9 cellular contexts compared by ENCODE assay signal in the genomic region with DNA sequence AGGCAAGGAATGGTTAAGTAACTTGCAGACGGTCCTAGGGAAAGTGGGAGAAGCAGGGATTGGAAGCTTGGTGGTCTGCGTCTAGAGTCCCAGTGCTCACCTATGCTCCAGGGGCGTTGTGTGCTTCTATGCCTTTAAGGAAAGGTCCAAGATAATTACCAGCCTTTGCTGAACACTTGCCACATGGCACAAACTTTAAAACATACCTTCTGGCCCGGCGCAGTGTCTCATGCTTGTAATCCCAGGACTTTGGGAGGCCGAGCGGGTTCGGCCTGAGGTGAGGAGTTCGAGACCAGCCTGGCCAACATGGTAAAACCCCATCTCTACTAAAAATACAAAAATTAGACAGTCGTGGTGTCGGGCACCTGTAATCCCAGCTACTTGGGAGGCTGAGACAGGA. TPM values are rescaled to one million over a fixed set of nuclear protein-coding genes. Genes with fewer than 3 reads are reported as not detected.
A peak's percentile ranks its signal among the peaks of the same experiment; 100 is the strongest.
DNase-seq lines count a peak whose midpoint lies in the region; ATAC-seq and TF ChIP-seq lines count a peak whose summit lies in the region.
"Had no signal": no experiment of that assay in that cellular context is flagged by ENCODE, and none has a peak within 500 bp of the region (broad histone marks: within the 10 kb centered on the region; RNA-seq: fewer than 3 reads in every experiment).

No MANE protein-coding gene starts in this region.

- H3K36me3 ChIP-seq in KMS-11 (ENCODE audit: insufficient read depth) (no peaks in the 10 kb centered on the region; the same call in 1 of the 2 replicates), osteoblast (ENCODE audit: insufficient read depth, low read length) (peaks cover 14% of the 10 kb centered on the region)

- peak overlapping the region in 1 of 2 donors; percentile 14 for H3K4me3 Mint-ChIP-seq in CD14-positive monocyte
- peak overlapping the region; percentile 94 for H3K4me3 Mint-ChIP-seq in dendritic cell treated with granulocyte-macrophage colony-stimulating factor and Interleukin-4, amounts not matched to agents 40 ng/mL and 50 ng/mL, for 4 days

- no peaks in the 10 kb centered on the region for H4K20me1 ChIP-seq in KMS-11 (ENCODE audit: insufficient read depth)
- peaks cover 50% of the 10 kb centered on the region for H4K20me1 ChIP-seq in osteoblast (ENCODE audit: insufficient read depth, low read length)

- intact Hi-C loops in CD14-positive monocyte (cut with micrococcal nuclease), result loop anchor here in 1 of 2 donors (10.0 kb wide), 1 partner anchor 988 kb away; the partner anchor contains the start of genes DESI1 and XRCC6
- intact Hi-C loops in dendritic cell treated with granulocyte-macrophage colony-stimulating factor and Interleukin-4, amounts not matched to agents 40 ng/mL and 50 ng/mL, for 4 days (cut with micrococcal nuclease), result no loop called here

- no peaks in the 10 kb centered on the region for H3K9me3 Mint-ChIP-seq in CD14-positive monocyte
- no peaks in the 10 kb centered on the region for H3K9me3 Mint-ChIP-seq in dendritic cell treated with granulocyte-macrophage colony-stimulating factor and Interleukin-4, amounts not matched to agents 40 ng/mL and 50 ng/mL, for 4 days

- H2AFZ ChIP-seq in KMS-11 (ENCODE audit: low read depth) (no peak overlapping the region), osteoblast (ENCODE audit: low read length) (no peak overlapping the region)

- H3K4me2 ChIP-seq in KMS-11 (peak overlapping the region; percentile 70; the same call in 1 of the 2 replicates), osteoblast (ENCODE audit: insufficient read depth, low read length) (peak overlapping the region; percentile 98)

- no peak overlapping the region for H3K9ac ChIP-seq in KMS-11

- peaks cover 62% of the 10 kb centered on the region for H3K4me1 Mint-ChIP-seq in CD14-positive monocyte
- peaks cover 63% of the 10 kb centered on the region for H3K4me1 Mint-ChIP-seq in dendritic cell treated with granulocyte-macrophage colony-stimulating factor and Interleukin-4, amounts not matched to agents 40 ng/mL and 50 ng/mL, for 4 days (ENCODE audit: low read depth)

- ATAC-seq in HG02970 (IDR thresholded peaks at IDR 0.05; ENCODE audit: low FRiP score, unreplicated experiment) (no peak), HG03025 (IDR thresholded peaks at IDR 0.05; ENCODE audit: low FRiP score, unreplicated experiment) (no peak), HG03469 (IDR thresholded peaks at IDR 0.05; ENCODE audit: unreplicated experiment) (no peak)

- H3K36me3 Mint-ChIP-seq in CD14-positive monocyte, result peaks cover 22 to 46% of the 10 kb centered on the region in 2 donors
- peaks cover 72% of the 10 kb centered on the region for H3K36me3 Mint-ChIP-seq in dendritic cell treated with granulocyte-macrophage colony-stimulating factor and Interleukin-4, amounts not matched to agents 40 ng/mL and 50 ng/mL, for 4 days (ENCODE audit: low read depth)

- H3K9me3 ChIP-seq in osteoblast (ENCODE audit: low read depth, low read length), result no peaks in the 10 kb centered on the region

- peaks cover 0 to 3% (median 0%) of the 10 kb centered on the region in 3 donors for H3K27me3 Mint-ChIP-seq in CD14-positive monocyte (ENCODE audit: low read depth in 3 of 3)
- no peaks in the 10 kb centered on the region for H3K27me3 Mint-ChIP-seq in dendritic cell treated with granulocyte-macrophage colony-stimulating factor and Interleukin-4, amounts not matched to agents 40 ng/mL and 50 ng/mL, for 4 days

- H3K27ac Mint-ChIP-seq in CD14-positive monocyte, result peak overlapping the region in 4 of 7 donors; percentile 36 to 99 (median 77)
- peak overlapping the region; percentile 100 for H3K27ac Mint-ChIP-seq in dendritic cell treated with granulocyte-macrophage colony-stimulating factor and Interleukin-4, amounts not matched to agents 40 ng/mL and 50 ng/mL, for 4 days

- TF ChIP-seq CTCF in CD14-positive monocyte (IDR thresholded peaks at IDR 0.05) (no peak), KMS-11 (conservative IDR thresholded peaks at IDR 0.05; ENCODE audit: low read depth, low read length) (no peak), osteoblast (IDR thresholded peaks at IDR 0.05; ENCODE audit: extremely low read depth, low read depth, low read length) (no peak)

- no peak overlapping the region for H3K27ac ChIP-seq in KMS-11
- H3K27ac ChIP-seq in osteoblast (ENCODE audit: low read depth, low read length), result no peak overlapping the region

- H3K27me3 ChIP-seq in KMS-11 (ENCODE audit: insufficient read depth, low read depth) (no peaks in the 10 kb centered on the region), osteoblast (ENCODE audit: insufficient read depth, low read length) (no peaks in the 10 kb centered on the region)

- DNase-seq in CD14-positive monocyte (ENCODE audit: low spot score), result no peak
- DNase-seq in osteoblast (ENCODE audit: insufficient read length, low spot score, missing footprints), result no peak
- DNase-seq in GDM1 (lab: John Stamatoyannopoulos, UW), result no peak
- DNase-seq: activated naive CD4-positive, alpha-beta T cell treated with Interleukin-2 at 50 U/mL for 16 hours had no signal

- H3K79me2 ChIP-seq in KMS-11 (ENCODE audit: insufficient read depth, low read depth), result peaks cover 69% of the 10 kb centered on the region
- peaks cover 64% of the 10 kb centered on the region for H3K79me2 ChIP-seq in osteoblast (ENCODE audit: insufficient read depth, low read length)

- H3K4me3 ChIP-seq in KMS-11 (IDR thresholded peaks at IDR 0.05; ENCODE audit: insufficient read depth, low read depth, low read length) (no peak overlapping the region), osteoblast (ENCODE audit: insufficient read depth, low read length) (no peak overlapping the region)

- H3K4me1 ChIP-seq in KMS-11 (ENCODE audit: low read depth, poor library complexity, severe bottlenecking), result peaks cover 32% of the 10 kb centered on the region
- peaks cover 51% of the 10 kb centered on the region for H3K4me1 ChIP-seq in osteoblast (ENCODE audit: insufficient read depth, low read length)

RNA-seq across cellular contexts. Expression of gene POLDIP3, which starts 2.3 kb away (rescaled TPM):
- polyA plus RNA-seq in CD14-positive monocyte, result 10 to 100 TPM; 53.8 to 55.3 TPM
- 21.2 and 22.4 TPM in 2 replicates for total RNA-seq in osteoblast

RNA-seq across cellular contexts. Expression of gene ATP5MGL, which starts 28.1 kb away (rescaled TPM):
- polyA plus RNA-seq in CD14-positive monocyte, result under 1 TPM in 1 of 2 donors, not detected in 1; 0.26 TPM
- 0.72 and 1.2 TPM in 2 replicates for total RNA-seq in osteoblast

RNA-seq across cellular contexts. Expression of gene CYB5R3, which starts 36.9 kb away (rescaled TPM):
- 10 to 100 TPM; 54.0 to 76.4 TPM for polyA plus RNA-seq in CD14-positive monocyte
- 84.3 and 86.9 TPM in 2 replicates for total RNA-seq in osteoblast

RNA-seq across cellular contexts. Expression of gene SERHL2, which starts 58.6 kb away (rescaled TPM):
- polyA plus RNA-seq in CD14-positive monocyte, result under 1 TPM; 0.24 to 0.60 TPM
- total RNA-seq in osteoblast, result 2.9 TPM in 2 replicates
